ENCODE assay signal across 11 cellular contexts in the genomic region with DNA sequence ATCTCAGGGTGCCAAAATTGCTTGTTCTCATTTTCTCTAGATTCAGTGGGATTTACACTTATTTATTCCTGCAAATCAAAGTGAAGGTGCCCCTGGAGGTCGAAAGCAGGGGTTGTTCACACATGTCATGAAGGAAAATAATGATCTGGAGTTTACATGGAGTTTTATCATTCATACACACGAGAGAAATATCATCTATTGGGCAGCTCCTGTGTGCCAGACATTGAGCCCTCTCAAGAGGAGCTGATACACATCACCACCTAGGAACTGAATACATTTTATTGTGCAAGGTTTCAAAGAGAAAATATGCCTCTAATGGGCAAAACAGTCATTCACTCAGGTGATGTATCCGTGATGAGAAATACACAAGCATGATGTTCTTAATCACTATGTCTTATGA. TPM values are rescaled to one million over a fixed set of nuclear protein-coding genes. Genes with fewer than 3 reads are reported as not detected.
"Had no signal": no experiment of that assay in that cellular context is flagged by ENCODE, and none has a peak within 500 bp of the region (broad histone marks: within the 10 kb centered on the region; RNA-seq: fewer than 3 reads in every experiment).

No MANE protein-coding gene starts in this region.

- DNase-seq: GM23248, GOT3, H7, H9, HCEC 1CT, HFFc6 had no signal

- ATAC-seq: GM23338, HCT116 had no signal

- H3K4me3 ChIP-seq: GM23248, GM23338, HAP-1 had no signal

- H3K27ac ChIP-seq: GM23248 had no signal

- H3K9me3 ChIP-seq: HAP-1 had no signal

- H3K4me1 ChIP-seq: HAP-1 had no signal

- H3K36me3 ChIP-seq: HAP-1 had no signal

RNA-seq across cellular contexts. Expression of a gene that starts 23.5 kb away (rescaled TPM):
- total RNA-seq: GM23248, GM23338, H1, H4, H7, H9, HFFc6 had no signal
